14 cellular contexts compared by ENCODE assay signal in the genomic region with DNA sequence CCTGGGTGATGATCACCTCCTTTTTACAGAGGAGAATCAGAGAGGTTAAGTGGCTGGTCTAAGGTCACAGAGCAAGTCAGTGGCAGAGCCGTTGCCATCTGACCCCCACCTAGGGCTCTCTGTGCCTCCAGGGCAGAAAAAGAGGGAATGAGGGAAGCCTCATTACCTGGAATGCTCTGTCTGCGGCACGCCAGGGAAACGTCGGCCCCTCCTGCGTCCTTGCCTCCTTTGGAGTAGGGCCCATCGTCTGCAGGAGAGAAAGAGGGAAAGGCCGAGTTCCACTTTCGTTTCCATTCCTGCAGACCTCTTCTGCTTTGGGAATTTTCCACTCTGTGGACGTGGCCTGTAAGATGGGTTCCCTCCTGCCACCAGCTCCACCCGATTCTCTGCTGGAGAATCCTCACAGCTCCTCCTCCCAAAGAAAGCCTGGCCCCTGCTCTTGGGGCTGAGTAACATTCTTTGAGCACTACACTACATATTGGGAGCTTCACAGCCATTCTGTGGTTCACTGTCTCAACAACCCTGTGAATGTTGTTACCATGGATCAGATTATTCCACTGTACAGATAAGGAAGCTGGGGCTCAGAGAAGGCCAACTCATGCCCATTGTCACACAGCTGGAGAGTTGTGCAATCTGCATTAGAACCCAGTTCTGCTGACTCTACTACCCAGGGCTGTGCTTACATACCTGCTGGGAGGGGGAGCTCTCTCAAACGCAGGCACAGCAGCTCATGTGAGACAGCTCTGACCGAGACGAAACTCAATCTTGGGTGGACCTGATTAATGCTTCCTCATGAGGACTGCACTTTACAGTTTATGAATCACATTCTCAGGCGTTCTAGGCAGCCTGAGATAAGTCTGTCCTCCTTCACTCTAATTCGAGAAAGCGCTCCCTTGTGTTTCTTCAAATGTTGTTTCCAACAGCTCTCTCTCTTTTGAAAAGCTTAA. TPM values are rescaled to one million over a fixed set of nuclear protein-coding genes. Genes with fewer than 3 reads are reported as not detected.
DNase-seq lines count a peak whose midpoint lies in the region; ATAC-seq, FAIRE-seq and TF ChIP-seq lines count a peak whose summit lies in the region.
"Had no signal": no experiment of that assay in that cellular context is flagged by ENCODE, and none has a peak within 500 bp of the region (broad histone marks: within the 10 kb centered on the region; RNA-seq: fewer than 3 reads in every experiment).

No MANE protein-coding gene starts in this region.

- H3K79me2 ChIP-seq in GM12878 (ENCODE audit: control insufficient read depth, insufficient read depth, low read length): no peaks in the 10 kb centered on the region
- no peaks in the 10 kb centered on the region for H3K79me2 ChIP-seq in keratinocyte (ENCODE audit: control insufficient read depth, insufficient read depth, low read length)

- peak; percentile 52 to 70 for ATAC-seq in activated T-cell treated with anti-CD3 and anti-CD28 coated beads, Interleukin-2, amount 50 U/mL, for 4 hours
- ATAC-seq in GM12878: peak; percentile 47; the same call in 2 of the 3 replicates
- ATAC-seq in HG02840 (IDR thresholded peaks at IDR 0.05; ENCODE audit: low FRiP score, unreplicated experiment): no peak

- POLR2A ChIA-PET in GM12878 (lab: Charles Lee): no interaction called here
- POLR2A ChIA-PET in GM10248 (lab: Yijun Ruan, JAX): no interaction called here

- dilution Hi-C loops in keratinocyte (cut with MboI; ENCODE audit: extremely low pct_ligation_motif_present, low sequenced_read_pairs): no loop called here

- no peak for DNase-seq in activated T-cell treated with anti-CD3 and anti-CD28 coated beads, Interleukin-2, amount 50 U/mL, for 4 hours
- no peak for DNase-seq in activated T-cell treated with anti-CD3 and anti-CD28 coated beads, Interleukin-2, amount 50 U/mL, for 24 hours
- DNase-seq in GM12878 (ENCODE audit: low read depth, low spot score) (no peak), keratinocyte (ENCODE audit: low read depth, low spot score) (no peak), suprapubic skin (ENCODE audit: low spot score in 2 of 2) (peak in 1 of 2 donors; percentile 43), GM10248 (ENCODE audit: extremely low spot score) (no peak), Ammon's horn (ENCODE audit: low spot score) (no peak)
- DNase-seq: BE2C; colonic mucosa; NCI-H187; stimulated activated CD4-positive, alpha-beta T cell treated with anti-CD3 and anti-CD28 coated beads, Interleukin-12 subunit alpha, Interleukin-12 subunit beta, amount 100 ng/mL, for 4 hours had no signal

- H3K27ac ChIP-seq in GM12878 (ENCODE audit: control insufficient read depth, insufficient read depth) (no peak overlapping the region), keratinocyte (ENCODE audit: control insufficient read depth, insufficient read depth, low read length) (no peak overlapping the region), suprapubic skin (peak overlapping the region; percentile 6)
- H3K27ac ChIP-seq: colonic mucosa had no signal

- SMC1A ChIA-PET in GM12878 (lab: Charles Lee; ENCODE audit: uncharacterized antibody, unreplicated experiment): interaction anchor here (1.4 kb wide), 1 partner anchor 17 kb away, joined by 4 read pairs; no protein-coding TSS in a partner anchor

- TF ChIP-seq CTCF in GM12878 (IDR thresholded peaks at IDR 0.05 in 2 of 3, conservative IDR thresholded peaks at IDR 0.05 in 1 of 3; ENCODE audit: control insufficient read depth in 2 of 3, extremely low read depth in 1 of 3, insufficient read depth in 1 of 3, low read depth in 3 of 3, low read length in 3 of 3) (no peak), keratinocyte (optimal IDR thresholded peaks at IDR 0.05 in 1 of 3, IDR thresholded peaks at IDR 0.05 in 1 of 3, conservative IDR thresholded peaks at IDR 0.05 in 1 of 3; ENCODE audit: extremely low read depth in 1 of 3, insufficient read depth in 2 of 3, low read length in 3 of 3) (no peak), suprapubic skin (IDR thresholded peaks at IDR 0.05) (no peak), GM10248 (IDR thresholded peaks at IDR 0.05; ENCODE audit: control extremely low read depth, extremely low read depth, low read depth, missing control alignments) (no peak)

- 32% methylated on average over 17 of the region's 17 CpGs for WGBS in GM12878 (ENCODE audit: insufficient coverage, insufficient replicate concordance, low lambda C conversion rate, missing lambda C conversion rate)
- WGBS in suprapubic skin: 32% methylated on average over 13 of the region's 17 CpGs

- no peak overlapping the region for H3K27ac Mint-ChIP-seq in activated T-cell treated with anti-CD3 and anti-CD28 coated beads, Interleukin-2, amount 50 U/mL, for 24 hours

- no peak for TF ChIP-seq RAD21 in GM12878 (IDR thresholded peaks at IDR 0.05; ENCODE audit: insufficient read depth, low read depth, low read length)

- no peaks in the 10 kb centered on the region for H3K36me3 ChIP-seq in GM12878 (ENCODE audit: control insufficient read depth in 2 of 2, insufficient read depth in 2 of 2, low read length in 1 of 2)
- H3K36me3 ChIP-seq in keratinocyte (ENCODE audit: control insufficient read depth in 2 of 2, extremely low read depth in 1 of 2, insufficient read depth in 2 of 2, low read length in 2 of 2): no peaks in the 10 kb centered on the region
- H3K36me3 ChIP-seq in suprapubic skin: no peaks in the 10 kb centered on the region
- H3K36me3 ChIP-seq: BE2C, colonic mucosa had no signal

- H3K4me2 ChIP-seq in GM12878 (ENCODE audit: control insufficient read depth, insufficient read depth): no peak overlapping the region
- H3K4me2 ChIP-seq in keratinocyte (ENCODE audit: control insufficient read depth, extremely low read depth, insufficient read depth, low read depth, low read length): peak overlapping the region; percentile 24

- H2AFZ ChIP-seq in GM12878 (ENCODE audit: control insufficient read depth, low read depth, low read length): no peak overlapping the region
- H2AFZ ChIP-seq in keratinocyte (ENCODE audit: control insufficient read depth, low read length): peak overlapping the region; percentile 51

- H3K9ac ChIP-seq in GM12878 (ENCODE audit: control insufficient read depth, insufficient read depth, low read length) (no peak overlapping the region), keratinocyte (ENCODE audit: control insufficient read depth, extremely low read depth, insufficient read depth, low read length) (no peak overlapping the region)

- no peak overlapping the region for H3K4me3 Mint-ChIP-seq in activated T-cell treated with anti-CD3 and anti-CD28 coated beads, Interleukin-2, amount 50 U/mL, for 4 hours
- no peak overlapping the region for H3K4me3 Mint-ChIP-seq in activated T-cell treated with anti-CD3 and anti-CD28 coated beads, Interleukin-2, amount 50 U/mL, for 24 hours

- H3K9me1 ChIP-seq in keratinocyte (ENCODE audit: control insufficient read depth, extremely low read depth, insufficient read depth, low read length): no peaks in the 10 kb centered on the region

- no peaks in the 10 kb centered on the region for H3K4me1 Mint-ChIP-seq in activated T-cell treated with anti-CD3 and anti-CD28 coated beads, Interleukin-2, amount 50 U/mL, for 4 hours (ENCODE audit: low read depth)
- H3K4me1 Mint-ChIP-seq in activated T-cell treated with anti-CD3 and anti-CD28 coated beads, Interleukin-2, amount 50 U/mL, for 24 hours (ENCODE audit: low read depth): peaks cover 3% of the 10 kb centered on the region

- peaks cover 0 to 2% of the 10 kb centered on the region in 2 experiments; a peak in 3 of 4 replicates for H3K27me3 ChIP-seq in GM12878 (replicated peaks in 1 of 2; ENCODE audit: control insufficient read depth in 2 of 2, insufficient read depth in 2 of 2, low read length in 1 of 2)
- H3K27me3 ChIP-seq in keratinocyte (ENCODE audit: control insufficient read depth, extremely low read depth, insufficient read depth, low read length): peaks cover 4% of the 10 kb centered on the region
- H3K27me3 ChIP-seq in suprapubic skin: no peaks in the 10 kb centered on the region
- H3K27me3 ChIP-seq: BE2C, colonic mucosa had no signal

- no TSS peak for BruUV-seq in GM12878 (replicated peaks; lab: Mats Ljungman, UMichigan)

- H4K20me1 ChIP-seq in GM12878 (ENCODE audit: control insufficient read depth, insufficient read depth) (no peaks in the 10 kb centered on the region), keratinocyte (ENCODE audit: control insufficient read depth, extremely low read depth, insufficient read depth, low read length) (peaks cover 4% of the 10 kb centered on the region)

- H3K36me3 Mint-ChIP-seq in activated T-cell treated with anti-CD3 and anti-CD28 coated beads, Interleukin-2, amount 50 U/mL, for 4 hours (ENCODE audit: insufficient read depth): no peaks in the 10 kb centered on the region
- H3K36me3 Mint-ChIP-seq in activated T-cell treated with anti-CD3 and anti-CD28 coated beads, Interleukin-2, amount 50 U/mL, for 24 hours (ENCODE audit: low read depth): no peaks in the 10 kb centered on the region

- no peaks in the 10 kb centered on the region for H3K9me3 Mint-ChIP-seq in activated T-cell treated with anti-CD3 and anti-CD28 coated beads, Interleukin-2, amount 50 U/mL, for 4 hours
- no peaks in the 10 kb centered on the region for H3K9me3 Mint-ChIP-seq in activated T-cell treated with anti-CD3 and anti-CD28 coated beads, Interleukin-2, amount 50 U/mL, for 24 hours

- RAD21 ChIA-PET in GM12878 (lab: Charles Lee; ENCODE audit: unreplicated experiment): no interaction called here

- H3K9me3 ChIP-seq in GM12878 (replicated peaks; ENCODE audit: control insufficient read depth, insufficient read depth, low read length) (no peaks in the 10 kb centered on the region), keratinocyte (ENCODE audit: control insufficient read depth, low read depth, low read length) (no peaks in the 10 kb centered on the region), suprapubic skin (peaks cover 2% of the 10 kb centered on the region)
- H3K9me3 ChIP-seq: BE2C, colonic mucosa had no signal

- H3K4me1 ChIP-seq in GM12878 (ENCODE audit: control insufficient read depth, insufficient read depth, low read length) (no peaks in the 10 kb centered on the region), keratinocyte (ENCODE audit: control insufficient read depth, extremely low read depth, insufficient read depth, low read length) (peaks cover 10% of the 10 kb centered on the region), suprapubic skin (peaks cover 10% of the 10 kb centered on the region)
- H3K4me1 ChIP-seq: BE2C, colonic mucosa had no signal

- intact Hi-C loops in GM12878 (cut with micrococcal nuclease; ENCODE audit: unreplicated experiment): no loop called here

- TF ChIP-seq EP300 in GM12878 (IDR thresholded peaks at IDR 0.05; ENCODE audit: borderline replicate concordance in 1 of 2, control insufficient read depth in 1 of 2, low read depth in 2 of 2, low read length in 2 of 2) (no peak), suprapubic skin (IDR thresholded peaks at IDR 0.05) (no peak)

- FAIRE-seq in GM12878 (lab: Jason Lieb, UNC) (no peak), keratinocyte (lab: Jason Lieb, UNC) (peak; percentile 74)
- FAIRE-seq: GM12892, islet of Langerhans had no signal

- TF ChIP-seq POLR2A in GM12878 (IDR thresholded peaks at IDR 0.05; ENCODE audit: low read depth, low read length) (no peak), suprapubic skin (IDR thresholded peaks at IDR 0.05) (no peak)

- H3K4me3 ChIP-seq in GM12878 (no peak overlapping the region), keratinocyte (ENCODE audit: control insufficient read depth in 2 of 3, extremely low read depth in 1 of 3, insufficient read depth in 2 of 3, low read depth in 1 of 3, low read length in 3 of 3) (peak overlapping the region in 1 of 3 experiments; percentile 40), suprapubic skin (peak overlapping the region; percentile 10)
- H3K4me3 ChIP-seq: colonic mucosa had no signal

- CTCF ChIA-PET in GM12878 (lab: Yijun Ruan, JAX): interaction anchor here (1.0 to 1.4 kb wide), 2 partner anchors 255 to 322 kb away, joined by 4 to 6 read pairs; no protein-coding TSS in a partner anchor
- CTCF ChIA-PET in GM10248 (lab: Yijun Ruan, JAX): interaction anchor here (1.0 to 1.8 kb wide), 3 partner anchors 14 to 395 kb away, joined by 3 to 5 read pairs (median 3); no protein-coding TSS in a partner anchor

- H3K27me3 Mint-ChIP-seq in activated T-cell treated with anti-CD3 and anti-CD28 coated beads, Interleukin-2, amount 50 U/mL, for 4 hours (ENCODE audit: low read depth): peaks cover 13% of the 10 kb centered on the region
- H3K27me3 Mint-ChIP-seq in activated T-cell treated with anti-CD3 and anti-CD28 coated beads, Interleukin-2, amount 50 U/mL, for 24 hours: peaks cover 13% of the 10 kb centered on the region

- in situ Hi-C loops in GM12878 (cut with MboI): no loop called here

RNA-seq across cellular contexts. Expression of gene GRIP2, which starts 14.2 kb away (rescaled TPM):
- not detected for total RNA-seq in activated T-cell treated with anti-CD3 and anti-CD28 coated beads, Interleukin-2, amount 50 U/mL, for 4 hours
- total RNA-seq in GM12878 (2013; cell fraction: nucleolus; rRNA removed): not detected in 2 replicates
- total RNA-seq in GM12878 (2014; rRNA removed): not detected in 2 replicates
- total RNA-seq in GM12878 (2014; rRNA removed; fragmentation: Illumina TruSeq; extraction: Trizol): not detected in 2 replicates
- total RNA-seq in GM12878 (2021): not detected in 2 replicates
- not detected for polyA plus RNA-seq in GM12878 (2011; ENCODE audit: low read depth)
- not detected in 2 replicates for polyA plus RNA-seq in GM12878 (2011; rRNA removed)
- not detected in 2 replicates for polyA plus RNA-seq in GM12878 (2011; cell fraction: cytosol; rRNA removed)
- polyA plus RNA-seq in GM12878 (2011; cell fraction: nucleus; rRNA removed): not detected in 2 replicates
- 0.03 TPM in 1 of 2 replicates, not detected in the other for polyA plus RNA-seq in GM12878 (2012)
- not detected in 2 replicates for polyA plus RNA-seq in GM12878 (2014; fragmentation: Illumina TruSeq; extraction: Trizol)
- not detected for polyA plus RNA-seq in GM12878 (2014; fragmentation: Nextera tagmentation; extraction: Ambion mirVana)
- not detected in 2 replicates for polyA plus RNA-seq in GM12878 (2014; rRNA removed)
- polyA plus RNA-seq in GM12878 (2016; fragmentation: Nextera tagmentation; extraction: Ambion mirVana): not detected
- not detected in 2 replicates for polyA minus RNA-seq in GM12878 (2011; rRNA and poly(A)+ RNA removed)
- not detected in 2 replicates for polyA minus RNA-seq in GM12878 (2011; cell fraction: cytosol; rRNA and poly(A)+ RNA removed)
- not detected in 2 replicates for polyA minus RNA-seq in GM12878 (2011; cell fraction: nucleus; rRNA and poly(A)+ RNA removed)
- polyA plus RNA-seq in keratinocyte: 0.01 to 0.09 TPM (median 0.01 TPM) in 3 replicates
- 0.06 TPM for polyA plus RNA-seq in keratinocyte (2011; ENCODE audit: low read depth)
- polyA plus RNA-seq in keratinocyte (2011; cell fraction: cytosol; rRNA removed): 0.04 and 0.06 TPM in 2 replicates
- polyA plus RNA-seq in keratinocyte (2011; cell fraction: nucleus; rRNA removed): 0.18 and 0.29 TPM in 2 replicates
- polyA plus RNA-seq in keratinocyte (2012; ENCODE audit: low replicate concordance): 0.07 TPM in 1 of 2 replicates, not detected in the other
- 0.13 to 1.7 TPM in 2 of 3 replicates, not detected in the other for polyA minus RNA-seq in keratinocyte
- polyA minus RNA-seq in keratinocyte (2011; cell fraction: cytosol; rRNA and poly(A)+ RNA removed): not detected
- polyA minus RNA-seq in keratinocyte (2011; cell fraction: nucleus; rRNA and poly(A)+ RNA removed): 0.42 TPM in 1 of 2 replicates, not detected in the other
- total RNA-seq in suprapubic skin: 1 to 10 TPM in 2 of 4 donors, under 1 TPM in 2; 0.65 to 5.8 (median 3.0) TPM
